7 cellular contexts compared by ENCODE assay signal in genomic region chr1:149646360-149647017, GRCh38.
DNase-seq lines count a peak whose midpoint lies in the region; ATAC-seq and TF ChIP-seq lines count a peak whose summit lies in the region.
"Not testable (repeated sequence)": the region's sequence is repeated elsewhere in the genome, so short reads cannot be mapped to it uniquely, and the experiment has no call there.

No MANE protein-coding gene starts in this region.

- H3K4me3 Mint-ChIP-seq in activated CD4-positive, alpha-beta T cell treated with anti-CD3 and anti-CD28 coated beads, Interleukin-2, amount 10 ng/mL, durations not matched to agents 7 days and 5 days = peak overlapping the region; percentile 73
- peak overlapping the region; percentile 83 to 94 (median 90) for H3K4me3 Mint-ChIP-seq in naive thymus-derived CD8-positive, alpha-beta T cell

- not testable (repeated sequence) for H3K27me3 Mint-ChIP-seq in activated CD4-positive, alpha-beta T cell treated with anti-CD3 and anti-CD28 coated beads, Interleukin-2, amount 10 ng/mL, durations not matched to agents 7 days and 5 days; naive thymus-derived CD8-positive, alpha-beta T cell

- H3K9me3 ChIP-seq in adrenal gland (replicated peaks in 1 of 3); iPS-18a (ENCODE audit: control insufficient read depth, low read depth, low read length): not testable (repeated sequence)

- intact Hi-C loops in adrenal gland (cut with DNase I) = not testable (repeated sequence)

- not testable (repeated sequence) for H3K27me3 ChIP-seq in H7 (ENCODE audit: control insufficient read depth, insufficient read depth, low read length); adrenal gland; iPS-18a (ENCODE audit: control insufficient read depth, insufficient read depth, low read length)

- H3K27ac ChIP-seq in adrenal gland = peak overlapping the region in 1 of 5 donors; percentile 34
- not testable (repeated sequence) for H3K27ac ChIP-seq in iPS-18a (ENCODE audit: low read length)

- H3K4me1 Mint-ChIP-seq in activated CD4-positive, alpha-beta T cell treated with anti-CD3 and anti-CD28 coated beads, Interleukin-2, amount 10 ng/mL, durations not matched to agents 7 days and 5 days = peaks cover 16% of the 10 kb centered on the region
- H3K4me1 Mint-ChIP-seq in naive thymus-derived CD8-positive, alpha-beta T cell = peaks cover 5 to 17% (median 11%) of the 10 kb centered on the region in 4 donors

- H3K9ac ChIP-seq in iPS-18a (ENCODE audit: low read length) = peak overlapping the region; percentile 45

- H3K4me3 ChIP-seq in H7 (ENCODE audit: insufficient read depth, low read depth, low read length) = peak overlapping the region; percentile 43
- peak overlapping the region in 2 of 4 donors; percentile 16 to 45 for H3K4me3 ChIP-seq in adrenal gland
- peak overlapping the region; percentile 38 for H3K4me3 ChIP-seq in epithelial cell of esophagus (ENCODE audit: low read length)
- H3K4me3 ChIP-seq in iPS-18a (ENCODE audit: low read length) = peak overlapping the region; percentile 52

- WGBS in adrenal gland, 4 donors = 4 to 47% (median 11%) methylated on average over 2 to 28 of the region's 37 CpGs; no CpG with 5 or more reads in 1 of the 4 donors

- peak overlapping the region; percentile 46 for H3K27ac Mint-ChIP-seq in activated CD4-positive, alpha-beta T cell treated with anti-CD3 and anti-CD28 coated beads, Interleukin-2, amount 10 ng/mL, durations not matched to agents 7 days and 5 days
- H3K27ac Mint-ChIP-seq in naive thymus-derived CD8-positive, alpha-beta T cell = peak overlapping the region; percentile 81 to 94 (median 91)

- not testable (repeated sequence) for TF ChIP-seq POLR2A in adrenal gland (IDR thresholded peaks at IDR 0.05)

- CTCF ChIA-PET in activated CD4-positive, alpha-beta T cell treated with anti-CD3 and anti-CD28 coated beads, Interleukin-2, amount 10 ng/mL, durations not matched to agents 7 days and 5 days (lab: Charles Lee) = not testable (repeated sequence)

- ATAC-seq in naive thymus-derived CD8-positive, alpha-beta T cell = peak; percentile 63 to 71

- peaks cover 10% of the 10 kb centered on the region for H3K36me3 Mint-ChIP-seq in activated CD4-positive, alpha-beta T cell treated with anti-CD3 and anti-CD28 coated beads, Interleukin-2, amount 10 ng/mL, durations not matched to agents 7 days and 5 days (ENCODE audit: low read depth)
- H3K36me3 Mint-ChIP-seq in naive thymus-derived CD8-positive, alpha-beta T cell = not testable (repeated sequence)

- not testable (repeated sequence) for TF ChIP-seq CTCF in adrenal gland (IDR thresholded peaks at IDR 0.05); epithelial cell of esophagus (IDR thresholded peaks at IDR 0.05; ENCODE audit: insufficient read depth, low read depth, low read length, missing control alignments)

- H3K9me3 Mint-ChIP-seq in activated CD4-positive, alpha-beta T cell treated with anti-CD3 and anti-CD28 coated beads, Interleukin-2, amount 10 ng/mL, durations not matched to agents 7 days and 5 days; naive thymus-derived CD8-positive, alpha-beta T cell: not testable (repeated sequence)

- H3K4me1 ChIP-seq in adrenal gland (replicated peaks in 1 of 2); iPS-18a (ENCODE audit: control insufficient read depth, low read depth, low read length): not testable (repeated sequence)

- POLR2A ChIA-PET in activated CD4-positive, alpha-beta T cell treated with anti-CD3 and anti-CD28 coated beads, Interleukin-2, amount 10 ng/mL, durations not matched to agents 7 days and 5 days (lab: Charles Lee); naive thymus-derived CD8-positive, alpha-beta T cell (lab: Charles Lee): not testable (repeated sequence)

- DNase-seq in H7; activated CD4-positive, alpha-beta T cell treated with anti-CD3 and anti-CD28 coated beads, Interleukin-2, amount 10 ng/mL, durations not matched to agents 7 days and 5 days: not testable (repeated sequence)
- DNase-seq in adrenal gland = peak in 6 of 7 donors; percentile 21 to 40 (median 32)
- DNase-seq in epithelial cell of esophagus (ENCODE audit: low read depth) = peak; percentile 13
- DNase-seq in naive thymus-derived CD8-positive, alpha-beta T cell = peak in 4 of 10 donors; percentile 21 to 33 (median 26)
- DNase-seq in stimulated activated CD4-positive, alpha-beta T cell treated with anti-CD3 and anti-CD28 coated beads, Interleukin-4, amount 100 ng/mL, for 24 hours = peak; percentile 16

- H3K36me3 ChIP-seq in H7 (replicated peaks; ENCODE audit: control insufficient read depth, insufficient read depth, low read length); adrenal gland (replicated peaks in 1 of 2); iPS-18a (ENCODE audit: control insufficient read depth, low read depth, low read length): not testable (repeated sequence)
